ENCODE assay signal across 12 cellular contexts in the genomic region with DNA sequence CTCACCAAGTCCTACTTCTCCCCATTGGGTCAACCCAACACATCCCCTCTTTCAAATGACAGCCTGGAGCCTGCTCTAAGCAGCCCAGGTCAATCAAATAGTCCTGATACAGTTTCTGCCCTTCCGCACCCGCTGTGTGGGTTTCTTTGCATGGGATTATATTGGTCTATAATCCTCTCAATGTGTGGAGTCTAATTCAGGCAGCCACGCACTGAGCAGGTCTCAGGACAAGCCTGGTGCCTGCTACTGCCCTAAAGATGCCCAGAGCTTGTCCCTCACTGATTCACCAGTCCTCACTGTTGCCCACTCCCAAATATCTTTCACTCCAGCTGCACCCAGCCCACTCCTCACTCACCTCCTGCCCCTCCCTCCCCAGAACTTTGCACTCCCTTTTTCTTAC. TPM values are rescaled to one million over a fixed set of nuclear protein-coding genes. Genes with fewer than 3 reads are reported as not detected.
DNase-seq lines count a peak whose midpoint lies in the region; ATAC-seq and TF ChIP-seq lines count a peak whose summit lies in the region.
"Had no signal": no experiment of that assay in that cellular context is flagged by ENCODE, and none has a peak within 500 bp of the region (broad histone marks: within the 10 kb centered on the region; RNA-seq: fewer than 3 reads in every experiment).

No MANE protein-coding gene starts in this region.

- no peak overlapping the region for H3K4me3 Mint-ChIP-seq in activated naive CD8-positive, alpha-beta T cell treated with anti-CD3 and anti-CD28 coated beads for 36 hours
- H3K4me3 Mint-ChIP-seq: CD8-positive, alpha-beta memory T cell; stimulated activated naive B cell treated with anti-CD40 and anti-IgM and Interleukin-4, amounts not matched to agents 10 μg/mL and 1 μg/mL and 100 μg/mL, for 72 hours had no signal

- H3K27me3 ChIP-seq in gastroesophageal sphincter (no peaks in the 10 kb centered on the region), stomach (no peaks in the 10 kb centered on the region)
- H3K27me3 ChIP-seq: right lobe of liver had no signal

- TF ChIP-seq POLR2A in gastroesophageal sphincter (IDR thresholded peaks at IDR 0.05) (no peak), stomach (IDR thresholded peaks at IDR 0.05) (no peak)

- peaks cover 92% of the 10 kb centered on the region for H3K4me1 Mint-ChIP-seq in activated naive CD8-positive, alpha-beta T cell treated with anti-CD3 and anti-CD28 coated beads for 36 hours

- intact Hi-C loops in stomach (cut with DNase I; ENCODE audit: low total_unique reads) = no loop called here

- CTCF ChIA-PET in HEK293 (lab: Yijun Ruan, JAX) = interaction anchor here (1.2 to 1.7 kb wide), 2 partner anchors 48 to 51 kb away, joined by 4 to 5 read pairs; no protein-coding TSS in a partner anchor

- H3K27ac Mint-ChIP-seq in activated naive CD8-positive, alpha-beta T cell treated with anti-CD3 and anti-CD28 coated beads for 36 hours = peak overlapping the region; percentile 7
- H3K27ac Mint-ChIP-seq: stimulated activated naive B cell treated with anti-CD40 and anti-IgM and Interleukin-4, amounts not matched to agents 10 μg/mL and 1 μg/mL and 100 μg/mL, for 72 hours had no signal

- H3K36me3 ChIP-seq in HEK293 (ENCODE audit: control insufficient read depth in 2 of 2, insufficient read depth in 1 of 2, low read length in 2 of 2) = peaks cover 0 to 1% of the 10 kb centered on the region in 2 experiments; a peak in 1 of 3 replicates
- no peaks in the 10 kb centered on the region for H3K36me3 ChIP-seq in gastroesophageal sphincter
- peaks cover 0 to 2% (median 0%) of the 10 kb centered on the region in 4 donors for H3K36me3 ChIP-seq in stomach
- H3K36me3 ChIP-seq: right lobe of liver had no signal

- peaks cover 27% of the 10 kb centered on the region for H3K36me3 Mint-ChIP-seq in activated naive CD8-positive, alpha-beta T cell treated with anti-CD3 and anti-CD28 coated beads for 36 hours
- H3K36me3 Mint-ChIP-seq: stimulated activated naive B cell treated with anti-CD40 and anti-IgM and Interleukin-4, amounts not matched to agents 10 μg/mL and 1 μg/mL and 100 μg/mL, for 72 hours had no signal

- H3K27ac ChIP-seq in HEK293 (ENCODE audit: extremely low read depth, low read depth, low read length) = no peak overlapping the region
- H3K27ac ChIP-seq in gastroesophageal sphincter = peak overlapping the region in 3 of 4 donors; percentile 88 to 99 (median 98)
- peak overlapping the region in 3 of 5 donors; percentile 50 to 97 (median 75) for H3K27ac ChIP-seq in stomach
- H3K27ac ChIP-seq: right lobe of liver had no signal

- H3K9me3 ChIP-seq in HEK293 (ENCODE audit: control insufficient read depth, insufficient read depth, low read depth, low read length) = no peaks in the 10 kb centered on the region
- H3K9me3 ChIP-seq in gastroesophageal sphincter = no peaks in the 10 kb centered on the region
- H3K9me3 ChIP-seq in stomach = no peaks in the 10 kb centered on the region
- H3K9me3 ChIP-seq: right lobe of liver had no signal

- no peaks in the 10 kb centered on the region for H3K9me3 Mint-ChIP-seq in activated naive CD8-positive, alpha-beta T cell treated with anti-CD3 and anti-CD28 coated beads for 36 hours
- H3K9me3 Mint-ChIP-seq: CD8-positive, alpha-beta memory T cell; stimulated activated naive B cell treated with anti-CD40 and anti-IgM and Interleukin-4, amounts not matched to agents 10 μg/mL and 1 μg/mL and 100 μg/mL, for 72 hours had no signal

- no peaks in the 10 kb centered on the region for H3K27me3 Mint-ChIP-seq in activated naive CD8-positive, alpha-beta T cell treated with anti-CD3 and anti-CD28 coated beads for 36 hours

- 80 to 100% methylated on average over 1 to 3 of the region's 3 CpGs for WGBS in gastroesophageal sphincter (ENCODE audit: low coverage in 1 of 2), 2 donors
- 92 to 100% (median 95%) methylated on average over 3 of the region's 3 CpGs for WGBS in stomach, 5 donors

- no peak for ATAC-seq in gastroesophageal sphincter
- ATAC-seq in GM19455 (IDR thresholded peaks at IDR 0.05; ENCODE audit: unreplicated experiment) = no peak
- ATAC-seq: right lobe of liver; stimulated activated naive B cell treated with anti-CD40 and anti-IgM and Interleukin-4, amounts not matched to agents 10 μg/mL and 1 μg/mL and 100 μg/mL, for 72 hours had no signal

- no peak overlapping the region for H3K4me3 ChIP-seq in HEK293 (ENCODE audit: low read depth, low read length)
- no peak overlapping the region for H3K4me3 ChIP-seq in gastroesophageal sphincter
- H3K4me3 ChIP-seq in stomach = no peak overlapping the region
- H3K4me3 ChIP-seq: right lobe of liver had no signal

- TF ChIP-seq CTCF in HEK293 (tag by site-specific recombination; IDR thresholded peaks at IDR 0.05) (no peak), gastroesophageal sphincter (IDR thresholded peaks at IDR 0.05) (no peak), stomach (IDR thresholded peaks at IDR 0.05) (no peak)

- TF ChIP-seq EP300 in gastroesophageal sphincter (IDR thresholded peaks at IDR 0.05) (no peak), stomach (IDR thresholded peaks at IDR 0.05) (no peak)

- POLR2A ChIA-PET in HEK293 (lab: Yijun Ruan, JAX) = interaction anchor here (0.7 to 1.5 kb wide), 3 partner anchors 11 to 17 kb away, joined by 3 to 7 read pairs (median 7); partner anchors contain the start of gene ACTN1

- H3K4me1 ChIP-seq in HEK293 (ENCODE audit: control insufficient read depth, insufficient read depth, low read length) (peaks cover 3% of the 10 kb centered on the region), gastroesophageal sphincter (peaks cover 2 to 100% (median 71%) of the 10 kb centered on the region in 3 donors), stomach (peaks cover 68 to 100% (median 88%) of the 10 kb centered on the region in 4 donors)

- DNase-seq in activated naive CD8-positive, alpha-beta T cell treated with anti-CD3 and anti-CD28 coated beads for 36 hours = no peak
- DNase-seq in stomach (no peak), nucleus accumbens (lab: John Stamatoyannopoulos, UW) (no peak), DMS53 (lab: John Stamatoyannopoulos, UW) (no peak)
- DNase-seq: CD8-positive, alpha-beta memory T cell; NCI-H526 treated with DMSO at 0.1 percent for 48 hours; stimulated activated CD4-positive, alpha-beta T cell treated with anti-CD3 and anti-CD28 coated beads, Interleukin-4, amount 100 ng/mL, for 4 hours; stimulated activated naive B cell treated with anti-CD40 and anti-IgM and Interleukin-4, amounts not matched to agents 10 μg/mL and 1 μg/mL and 100 μg/mL, for 72 hours had no signal

TF ChIP-seq in HEK293, 187 proteins besides CTCF, POLR2A, EP300 and RAD21:
- TF ChIP-seq ZSCAN16 (tag by site-specific recombination; IDR thresholded peaks at IDR 0.05) (no peak), ZNF664 (tag by site-specific recombination; IDR thresholded peaks at IDR 0.05) (no peak), ZNF211 (tag by site-specific recombination; IDR thresholded peaks at IDR 0.05; ENCODE audit: low read depth) (no peak), ZBTB20 (tag by site-specific recombination; IDR thresholded peaks at IDR 0.05) (peak; percentile 42; the same call in 1 of the 2 replicates), ZNF521 (tag by site-specific recombination; IDR thresholded peaks at IDR 0.05) (no peak), SALL2 (tag by site-specific recombination; IDR thresholded peaks at IDR 0.05; ENCODE audit: borderline replicate concordance) (no peak), ZFP3 (tag by site-specific recombination; IDR thresholded peaks at IDR 0.05; ENCODE audit: low read depth) (no peak), EGR2 (tag by site-specific recombination; IDR thresholded peaks at IDR 0.05; ENCODE audit: low read depth) (0 out of 2 replicates have a peak, but pooled peaks have one; percentile 17)

RNA-seq across cellular contexts. Expression of gene ACTN1, which starts 16.4 kb away (rescaled TPM):
- 100 to 1,000 TPM; 171 to 177 TPM for total RNA-seq in activated naive CD8-positive, alpha-beta T cell treated with anti-CD3 and anti-CD28 coated beads for 36 hours
- total RNA-seq in gastroesophageal sphincter (1,000 to 10,000 TPM in 2 of 4 donors, 100 to 1,000 TPM in 2; 776 to 1,910 (median 969) TPM), stomach (100 to 1,000 TPM; 191 to 504 (median 237) TPM)
- polyA plus RNA-seq in stomach = 10 to 100 TPM; 25.7 to 87.7 (median 43.6) TPM
